Comparison of ENCODE assay signal across 8 cellular contexts in genomic region chr14:63642656-63643382, GRCh38. TPM values are rescaled to one million over a fixed set of nuclear protein-coding genes. Genes with fewer than 3 reads are reported as not detected.
DNase-seq lines count a peak whose midpoint lies in the region; ATAC-seq, FAIRE-seq and TF ChIP-seq lines count a peak whose summit lies in the region.

No MANE protein-coding gene starts in this region.

- no peaks in the 10 kb centered on the region for H3K9me3 Mint-ChIP-seq in activated CD8-positive, alpha-beta memory T cell treated with anti-CD3 and anti-CD28 coated beads, Interleukin-2, amount 10 ng/mL, durations not matched to agents 7 days and 5 days (ENCODE audit: low read depth)
- no peaks in the 10 kb centered on the region for H3K9me3 Mint-ChIP-seq in activated naive CD8-positive, alpha-beta T cell treated with anti-CD3 and anti-CD28 coated beads for 36 hours

- H3K27ac Mint-ChIP-seq in activated CD8-positive, alpha-beta memory T cell treated with anti-CD3 and anti-CD28 coated beads, Interleukin-2, amount 10 ng/mL, durations not matched to agents 7 days and 5 days = peak overlapping the region; percentile 93
- H3K27ac Mint-ChIP-seq in activated naive CD8-positive, alpha-beta T cell treated with anti-CD3 and anti-CD28 coated beads for 36 hours = peak overlapping the region; percentile 93

- peaks cover 28% of the 10 kb centered on the region for H3K4me1 Mint-ChIP-seq in activated CD8-positive, alpha-beta memory T cell treated with anti-CD3 and anti-CD28 coated beads, Interleukin-2, amount 10 ng/mL, durations not matched to agents 7 days and 5 days
- H3K4me1 Mint-ChIP-seq in activated naive CD8-positive, alpha-beta T cell treated with anti-CD3 and anti-CD28 coated beads for 36 hours = peaks cover 35% of the 10 kb centered on the region

- H3K36me3 Mint-ChIP-seq in activated CD8-positive, alpha-beta memory T cell treated with anti-CD3 and anti-CD28 coated beads, Interleukin-2, amount 10 ng/mL, durations not matched to agents 7 days and 5 days = peaks cover 15% of the 10 kb centered on the region
- peaks cover 18% of the 10 kb centered on the region for H3K36me3 Mint-ChIP-seq in activated naive CD8-positive, alpha-beta T cell treated with anti-CD3 and anti-CD28 coated beads for 36 hours

- no peaks in the 10 kb centered on the region for H3K9me3 ChIP-seq in kidney (ENCODE audit: control insufficient read depth in 1 of 2, low read length in 2 of 2)
- H3K9me3 ChIP-seq in tibial artery = no peaks in the 10 kb centered on the region

- no peak for ATAC-seq in activated CD8-positive, alpha-beta memory T cell treated with anti-CD3 and anti-CD28 coated beads, Interleukin-2, amount 10 ng/mL, durations not matched to agents 7 days and 5 days
- no peak for ATAC-seq in GM21723 (IDR thresholded peaks at IDR 0.05; ENCODE audit: unreplicated experiment)

- CTCF ChIA-PET in activated CD8-positive, alpha-beta memory T cell treated with anti-CD3 and anti-CD28 coated beads, Interleukin-2, amount 10 ng/mL, durations not matched to agents 7 days and 5 days (lab: Charles Lee) = interaction anchor here (0.6 to 3.3 kb wide), 7 partner anchors 8 to 254 kb away, joined by 3 to 16 read pairs (median 9); no protein-coding TSS in a partner anchor

- H3K4me1 ChIP-seq in kidney (ENCODE audit: control insufficient read depth in 1 of 2, insufficient read depth in 1 of 2, low read depth in 1 of 2, low read length in 2 of 2) = peaks cover 3 to 4% of the 10 kb centered on the region in 2 donors
- peaks cover 0 to 12% (median 4%) of the 10 kb centered on the region in 4 donors for H3K4me1 ChIP-seq in tibial artery

- H3K9ac ChIP-seq in kidney (ENCODE audit: low read length in 2 of 2) = peak overlapping the region; percentile 34 to 80

- TF ChIP-seq CTCF in kidney (IDR thresholded peaks at IDR 0.05; ENCODE audit: borderline replicate concordance, extremely low read depth, insufficient read depth) = no peak
- TF ChIP-seq CTCF in tibial artery (IDR thresholded peaks at IDR 0.05) = no peak

- H3K36me3 ChIP-seq in kidney (ENCODE audit: control insufficient read depth in 1 of 2, insufficient read depth in 2 of 2, low read length in 2 of 2) (no peaks in the 10 kb centered on the region), tibial artery (no peaks in the 10 kb centered on the region)

- FAIRE-seq in kidney (lab: Jason Lieb, UNC) = no peak

- H3K27ac ChIP-seq in kidney (ENCODE audit: low read depth in 2 of 2, low read length in 2 of 2) = peak overlapping the region in 1 of 2 donors; percentile 95
- H3K27ac ChIP-seq in tibial artery = peak overlapping the region; percentile 89 to 90

- H3K4me3 Mint-ChIP-seq in activated CD8-positive, alpha-beta memory T cell treated with anti-CD3 and anti-CD28 coated beads, Interleukin-2, amount 10 ng/mL, durations not matched to agents 7 days and 5 days = peak overlapping the region; percentile 85
- peak overlapping the region; percentile 88 for H3K4me3 Mint-ChIP-seq in activated naive CD8-positive, alpha-beta T cell treated with anti-CD3 and anti-CD28 coated beads for 36 hours

- H3K4me3 ChIP-seq in kidney (ENCODE audit: low read length in 2 of 2) (peak overlapping the region; percentile 82 to 89), tibial artery (peak overlapping the region; percentile 57 to 73)

- H3K27me3 ChIP-seq in tibial artery = no peaks in the 10 kb centered on the region

- no peak for DNase-seq in activated CD8-positive, alpha-beta memory T cell treated with anti-CD3 and anti-CD28 coated beads, Interleukin-2, amount 10 ng/mL, durations not matched to agents 7 days and 5 days
- DNase-seq in activated CD8-positive, alpha-beta memory T cell treated with anti-CD3 and anti-CD28 coated beads, Interleukin-2, amount 50 U/mL, for 4 hours = no peak
- DNase-seq in activated naive CD8-positive, alpha-beta T cell treated with anti-CD3 and anti-CD28 coated beads for 36 hours = no peak
- no peak for DNase-seq in kidney
- DNase-seq in tibial artery = no peak
- no peak for DNase-seq in DMS153 treated with DMSO at 0.1 percent for 48 hours (lab: John Stamatoyannopoulos, UW; ENCODE audit: unreplicated experiment)
- no peak for DNase-seq in NCI-H2029 (lab: John Stamatoyannopoulos, UW)

- intact Hi-C loops in kidney (cut with DNase I) (no loop called here), tibial artery (cut with DNase I; ENCODE audit: low total_unique reads) (loop anchor here (5.0 kb wide), 1 partner anchor 101 kb away; the partner anchor contains the start of gene PPP2R5E)

- H3K27me3 Mint-ChIP-seq in activated CD8-positive, alpha-beta memory T cell treated with anti-CD3 and anti-CD28 coated beads, Interleukin-2, amount 10 ng/mL, durations not matched to agents 7 days and 5 days = no peaks in the 10 kb centered on the region
- peaks cover 3% of the 10 kb centered on the region for H3K27me3 Mint-ChIP-seq in activated naive CD8-positive, alpha-beta T cell treated with anti-CD3 and anti-CD28 coated beads for 36 hours

RNA-seq across cellular contexts. Expression of gene WDR89, which starts 1.1 kb away (rescaled TPM):
- total RNA-seq in activated CD8-positive, alpha-beta memory T cell treated with anti-CD3 and anti-CD28 coated beads, Interleukin-2, amount 10 ng/mL, durations not matched to agents 7 days and 5 days = 10 to 100 TPM; 19.5 to 26.0 TPM
- total RNA-seq in activated naive CD8-positive, alpha-beta T cell treated with anti-CD3 and anti-CD28 coated beads for 36 hours = 10 to 100 TPM; 24.7 to 28.2 TPM
- 15.7 TPM for total RNA-seq in kidney
- 10.8 TPM for polyA plus RNA-seq in kidney (ENCODE audit: insufficient read depth, low read depth, low replicate concordance)
